9 cellular contexts compared by ENCODE assay signal in genomic region chr6:118808794-118809668, GRCh38.
DNase-seq lines count a peak whose midpoint lies in the region; ATAC-seq and TF ChIP-seq lines count a peak whose summit lies in the region.
"Had no signal": no experiment of that assay in that cellular context is flagged by ENCODE, and none has a peak within 500 bp of the region (broad histone marks: within the 10 kb centered on the region; RNA-seq: fewer than 3 reads in every experiment).

No MANE protein-coding gene starts in this region.

- H3K36me3 Mint-ChIP-seq in activated CD8-positive, alpha-beta memory T cell treated with anti-CD3 and anti-CD28 coated beads, Interleukin-2, amount 10 ng/mL, durations not matched to agents 7 days and 5 days, result peaks cover 21% of the 10 kb centered on the region

- no peaks in the 10 kb centered on the region for H3K27me3 Mint-ChIP-seq in activated CD8-positive, alpha-beta memory T cell treated with anti-CD3 and anti-CD28 coated beads, Interleukin-2, amount 10 ng/mL, durations not matched to agents 7 days and 5 days

- H3K27ac Mint-ChIP-seq in activated CD8-positive, alpha-beta memory T cell treated with anti-CD3 and anti-CD28 coated beads, Interleukin-2, amount 10 ng/mL, durations not matched to agents 7 days and 5 days, result peak overlapping the region; percentile 94

- H3K9me3 ChIP-seq in left ventricle myocardium inferior (replicated peaks), result no peaks in the 10 kb centered on the region

- intact Hi-C loops in left ventricle myocardium inferior (cut with micrococcal nuclease), result no loop called here

- no peak overlapping the region for H3K4me3 ChIP-seq in left ventricle myocardium inferior

- DNase-seq in activated CD8-positive, alpha-beta memory T cell treated with anti-CD3 and anti-CD28 coated beads, Interleukin-2, amount 10 ng/mL, durations not matched to agents 7 days and 5 days, result peak; percentile 79
- no peak for DNase-seq in activated CD8-positive, alpha-beta memory T cell treated with anti-CD3 and anti-CD28 coated beads, Interleukin-2, amount 50 U/mL, for 48 hours
- DNase-seq in T-helper 22 cell (ENCODE audit: low read depth) (peak; percentile 10), NCI-H526 treated with DMSO at 0.1 percent for 48 hours (lab: John Stamatoyannopoulos, UW) (no peak), NCI-H1417 treated with DMSO at 0.1 percent for 48 hours (lab: John Stamatoyannopoulos, UW) (no peak), left ventricle myocardium inferior (no peak)
- DNase-seq in stimulated activated naive CD8-positive, alpha-beta T cell treated with anti-CD3 and anti-CD28 coated beads, Interleukin-15, Interleukin-2, amounts not matched to agents 100 U/mL and 50 U/mL, for 24 hours, result peak; percentile 14

- ATAC-seq in activated CD8-positive, alpha-beta memory T cell treated with anti-CD3 and anti-CD28 coated beads, Interleukin-2, amount 10 ng/mL, durations not matched to agents 7 days and 5 days, result peak; percentile 66
- ATAC-seq in HG03064 (IDR thresholded peaks at IDR 0.05; ENCODE audit: low read depth, unreplicated experiment), result peak; percentile 54
- ATAC-seq in stimulated activated naive CD8-positive, alpha-beta T cell treated with anti-CD3 and anti-CD28 coated beads, Interleukin-15, Interleukin-2, amounts not matched to agents 100 U/mL and 50 U/mL, for 24 hours, result peak; percentile 50
- ATAC-seq: SK-N-SH treated with all-trans-retinoic acid at 6 μM for 48 hours had no signal

- no peaks in the 10 kb centered on the region for H3K36me3 ChIP-seq in left ventricle myocardium inferior

- TF ChIP-seq CTCF in left ventricle myocardium inferior (IDR thresholded peaks at IDR 0.05; ENCODE audit: borderline replicate concordance), result no peak

- CTCF ChIA-PET in activated CD8-positive, alpha-beta memory T cell treated with anti-CD3 and anti-CD28 coated beads, Interleukin-2, amount 10 ng/mL, durations not matched to agents 7 days and 5 days (lab: Charles Lee), result interaction anchor here (1.1 to 2.9 kb wide), 8 partner anchors 9 to 88 kb away, joined by 4 to 25 read pairs (median 7); partner anchors contain the start of gene ASF1A

- no peaks in the 10 kb centered on the region for H3K9me3 Mint-ChIP-seq in activated CD8-positive, alpha-beta memory T cell treated with anti-CD3 and anti-CD28 coated beads, Interleukin-2, amount 10 ng/mL, durations not matched to agents 7 days and 5 days (ENCODE audit: low read depth)

- peaks cover 52% of the 10 kb centered on the region for H3K4me1 Mint-ChIP-seq in activated CD8-positive, alpha-beta memory T cell treated with anti-CD3 and anti-CD28 coated beads, Interleukin-2, amount 10 ng/mL, durations not matched to agents 7 days and 5 days

- no peaks in the 10 kb centered on the region for H3K27me3 ChIP-seq in left ventricle myocardium inferior (ENCODE audit: low read depth)

- no peak overlapping the region for H3K27ac ChIP-seq in left ventricle myocardium inferior (replicated peaks)

- H3K4me1 ChIP-seq in left ventricle myocardium inferior, result no peaks in the 10 kb centered on the region

- H3K4me3 Mint-ChIP-seq in activated CD8-positive, alpha-beta memory T cell treated with anti-CD3 and anti-CD28 coated beads, Interleukin-2, amount 10 ng/mL, durations not matched to agents 7 days and 5 days, result no peak overlapping the region

Comparison
In these comparisons a context has a peak if more than half of its experiments do, and no peak if none do; other contexts are left out.
1. DNase-seq: peak in activated CD8-positive, alpha-beta memory T cell treated with anti-CD3 and anti-CD28 coated beads, Interleukin-2, amount 10 ng/mL, durations not matched to agents 7 days and 5 days (single experiment), T-helper 22 cell (single experiment) and stimulated activated naive CD8-positive, alpha-beta T cell treated with anti-CD3 and anti-CD28 coated beads, Interleukin-15, Interleukin-2, amounts not matched to agents 100 U/mL and 50 U/mL, for 24 hours (single experiment); none in activated CD8-positive, alpha-beta memory T cell treated with anti-CD3 and anti-CD28 coated beads, Interleukin-2, amount 50 U/mL, for 48 hours (single experiment), NCI-H526 treated with DMSO at 0.1 percent for 48 hours (single experiment), NCI-H1417 treated with DMSO at 0.1 percent for 48 hours (single experiment) and left ventricle myocardium inferior (single experiment).
2. Peak in every context shown above with its lines, with median percentiles within 50 percentile points of each other: ATAC-seq.